ENCODE assay signal across 8 cellular contexts in the genomic region with DNA sequence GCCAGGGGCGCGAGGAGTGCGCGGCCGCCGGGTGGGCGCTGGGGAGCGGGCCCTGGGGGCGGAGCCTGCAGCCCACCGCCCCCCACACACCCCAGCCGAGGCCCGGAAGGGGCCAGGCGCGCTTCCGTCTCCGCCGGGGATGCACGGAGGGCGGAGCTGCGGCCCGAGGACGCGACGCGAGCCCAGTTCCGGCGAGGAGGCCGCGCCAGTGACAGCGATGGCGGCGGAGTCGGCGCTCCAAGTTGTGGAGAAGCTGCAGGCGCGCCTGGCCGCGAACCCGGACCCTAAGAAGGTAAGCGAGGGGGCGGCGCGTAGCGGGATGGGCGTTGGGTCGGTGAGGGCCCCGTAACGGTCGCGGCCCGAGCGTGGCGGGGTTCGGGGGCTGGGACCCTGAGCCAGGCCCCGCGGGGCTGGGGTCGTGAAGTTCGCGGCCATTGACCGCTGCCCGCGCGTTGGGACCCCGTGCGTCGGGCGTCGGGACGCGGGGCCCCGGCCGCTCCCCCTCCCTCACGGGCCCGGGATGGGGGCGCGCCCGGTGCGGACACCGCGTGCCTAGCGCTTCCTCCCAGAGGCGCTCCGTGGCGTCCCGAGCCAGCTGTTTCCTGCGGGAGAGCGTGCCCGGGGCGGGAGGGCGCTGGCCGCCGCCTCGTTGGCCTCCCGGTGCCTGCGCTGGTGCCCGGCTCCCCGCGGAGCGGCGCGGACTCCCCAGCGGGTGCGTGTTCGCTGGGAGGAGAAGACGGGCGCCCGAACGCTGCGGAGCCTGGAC. TPM values are rescaled to one million over a fixed set of nuclear protein-coding genes. Genes with fewer than 3 reads are reported as not detected.
A peak's percentile ranks its signal among the peaks of the same experiment; 100 is the strongest.
DNase-seq lines count a peak whose midpoint lies in the region; ATAC-seq and TF ChIP-seq lines count a peak whose summit lies in the region.

A gene with protein sequence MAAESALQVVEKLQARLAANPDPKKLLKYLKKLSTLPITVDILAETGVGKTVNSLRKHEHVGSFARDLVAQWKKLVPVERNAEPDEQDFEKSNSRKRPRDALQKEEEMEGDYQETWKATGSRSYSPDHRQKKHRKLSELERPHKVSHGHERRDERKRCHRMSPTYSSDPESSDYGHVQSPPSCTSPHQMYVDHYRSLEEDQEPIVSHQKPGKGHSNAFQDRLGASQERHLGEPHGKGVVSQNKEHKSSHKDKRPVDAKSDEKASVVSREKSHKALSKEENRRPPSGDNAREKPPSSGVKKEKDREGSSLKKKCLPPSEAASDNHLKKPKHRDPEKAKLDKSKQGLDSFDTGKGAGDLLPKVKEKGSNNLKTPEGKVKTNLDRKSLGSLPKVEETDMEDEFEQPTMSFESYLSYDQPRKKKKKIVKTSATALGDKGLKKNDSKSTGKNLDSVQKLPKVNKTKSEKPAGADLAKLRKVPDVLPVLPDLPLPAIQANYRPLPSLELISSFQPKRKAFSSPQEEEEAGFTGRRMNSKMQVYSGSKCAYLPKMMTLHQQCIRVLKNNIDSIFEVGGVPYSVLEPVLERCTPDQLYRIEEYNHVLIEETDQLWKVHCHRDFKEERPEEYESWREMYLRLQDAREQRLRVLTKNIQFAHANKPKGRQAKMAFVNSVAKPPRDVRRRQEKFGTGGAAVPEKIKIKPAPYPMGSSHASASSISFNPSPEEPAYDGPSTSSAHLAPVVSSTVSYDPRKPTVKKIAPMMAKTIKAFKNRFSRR (plus strand): TSS at position 185 of the 766 bp plus-strand sequence. CDS start 33 bp downstream, at position 218.

- POLR2A ChIA-PET in activated CD8-positive, alpha-beta memory T cell treated with anti-CD3 and anti-CD28 coated beads for 36 hours (lab: Charles Lee), result interaction anchor here (0.6 to 1.8 kb wide), 5 partner anchors 11 to 52 kb away, joined by 3 to 8 read pairs (median 4); a partner anchor contains a TSS

- CTCF ChIA-PET in activated CD8-positive, alpha-beta memory T cell treated with anti-CD3 and anti-CD28 coated beads for 36 hours (lab: Charles Lee), result interaction anchor here (0.7 to 2.6 kb wide), 4 partner anchors 28 to 371 kb away, joined by 3 to 8 read pairs (median 6); a partner anchor contains a TSS

- peak within 1 kb of the TSS; percentile 79 for H2AFZ ChIP-seq in mesenchymal stem cell (ENCODE audit: low read depth, low read length)

- H2BK15ac ChIP-seq in mesenchymal stem cell (ENCODE audit: low read depth, poor library complexity, severe bottlenecking), result peak within 1 kb of the TSS; percentile 89

- H3K36me3 ChIP-seq in mesenchymal stem cell (ENCODE audit: control insufficient read depth in 1 of 2, insufficient read depth in 2 of 2, low read depth in 1 of 2, low read length in 2 of 2), result peaks cover 9 to 12% of the 10 kb centered on the region in 2 experiments

- ATAC-seq in GM18867 (IDR thresholded peaks at IDR 0.05; ENCODE audit: unreplicated experiment), result peak; percentile 75
- peak; percentile 73 for ATAC-seq in HG03135 (IDR thresholded peaks at IDR 0.05; ENCODE audit: unreplicated experiment)
- ATAC-seq in effector memory CD8-positive, alpha-beta T cell (replicated peaks), result peak; percentile 94

- peak within 1 kb of the TSS; percentile 93 to 99 for H3K18ac ChIP-seq in mesenchymal stem cell (ENCODE audit: low read depth in 1 of 2, low read length in 2 of 2)

- H3K23ac ChIP-seq in mesenchymal stem cell (ENCODE audit: low read length in 2 of 2), result peak within 1 kb of the TSS; percentile 79 to 96

- WGBS in mesenchymal stem cell, result under 1% methylated on average over 70 of the region's 109 CpGs

- no peaks in the 10 kb centered on the region for H3K4me1 ChIP-seq in mesenchymal stem cell (ENCODE audit: control insufficient read depth, insufficient read depth, low read depth, low read length)

- peak within 1 kb of the TSS; percentile 95 to 98 for H3K4ac ChIP-seq in mesenchymal stem cell (ENCODE audit: low read depth in 1 of 2, low read length in 2 of 2)

- H3K4me1 Mint-ChIP-seq in effector memory CD8-positive, alpha-beta T cell (ENCODE audit: low read depth in 2 of 2), result peaks cover 27 to 37% of the 10 kb centered on the region in 2 donors

- peak within 1 kb of the TSS; percentile 96 for H4K91ac ChIP-seq in mesenchymal stem cell (ENCODE audit: low read length)

- TF ChIP-seq CTCF in AG09309 (IDR thresholded peaks at IDR 0.05; ENCODE audit: control insufficient read depth, insufficient read depth, low read depth, low read length, missing control alignments), result no peak

- H3K4me2 ChIP-seq in mesenchymal stem cell (ENCODE audit: low read length, poor library complexity, severe bottlenecking), result peak within 1 kb of the TSS; percentile 78

- H3K27ac ChIP-seq in mesenchymal stem cell (ENCODE audit: low read length, poor library complexity, severe bottlenecking), result peak within 1 kb of the TSS; percentile 50

- peak within 1 kb of the TSS; percentile 65 for H3K4me3 ChIP-seq in AG09309 (ENCODE audit: control insufficient read depth, low read depth, low read length)
- peak within 1 kb of the TSS; percentile 84 to 98 for H3K4me3 ChIP-seq in mesenchymal stem cell (ENCODE audit: insufficient read depth in 1 of 2, low read depth in 1 of 2, low read length in 2 of 2)

- H3K9ac ChIP-seq in mesenchymal stem cell (ENCODE audit: low read length), result peak within 1 kb of the TSS; percentile 91

- no peak within 1 kb of the TSS for H2AK5ac ChIP-seq in mesenchymal stem cell (ENCODE audit: low read length, severe bottlenecking)

- no peaks in the 10 kb centered on the region for H3K27me3 Mint-ChIP-seq in effector memory CD8-positive, alpha-beta T cell

- peak within 1 kb of the TSS; percentile 24 for H2BK5ac ChIP-seq in mesenchymal stem cell (ENCODE audit: low read depth, low read length, poor library complexity, severe bottlenecking)

- peak within 1 kb of the TSS in 1 of 2 experiments; percentile 94 for H3K14ac ChIP-seq in mesenchymal stem cell (ENCODE audit: low read length in 2 of 2)

- H2BK120ac ChIP-seq in mesenchymal stem cell (ENCODE audit: low read depth, low read length), result peak within 1 kb of the TSS; percentile 92

- peak within 1 kb of the TSS; percentile 91 for H4K8ac ChIP-seq in mesenchymal stem cell (ENCODE audit: low read length)

- H3K4me3 Mint-ChIP-seq in effector memory CD8-positive, alpha-beta T cell, result peak within 1 kb of the TSS; percentile 91 to 93

- DNase-seq in AG09309 (ENCODE audit: low read depth) (no peak), NCI-H82 treated with DMSO at 0.1 percent for 48 hours (lab: John Stamatoyannopoulos, UW; ENCODE audit: unreplicated experiment) (peak; percentile 52), mesenchymal stem cell (peak; percentile 70)
- peak; percentile 65 to 68 (median 65) for DNase-seq in effector memory CD8-positive, alpha-beta T cell
- DNase-seq in stimulated activated CD8-positive, alpha-beta memory T cell treated with anti-CD3 and anti-CD28 coated beads, Interleukin-12 subunit alpha, Interleukin-12 subunit beta, amount 100 ng/mL, for 4 hours (ENCODE audit: low read depth), result peak; percentile 65

- peaks cover 6% of the 10 kb centered on the region for H3K79me1 ChIP-seq in mesenchymal stem cell (replicated peaks; ENCODE audit: low read length, poor library complexity, severe bottlenecking)

- H3K36me3 Mint-ChIP-seq in effector memory CD8-positive, alpha-beta T cell (ENCODE audit: insufficient read depth), result peaks cover 27% of the 10 kb centered on the region

- peak within 1 kb of the TSS in 1 of 2 experiments; percentile 42 for H2BK12ac ChIP-seq in mesenchymal stem cell (ENCODE audit: low read length in 2 of 2)

- H3K27ac Mint-ChIP-seq in effector memory CD8-positive, alpha-beta T cell, result peak within 1 kb of the TSS; percentile 84 to 97

- H3K9me3 ChIP-seq in mesenchymal stem cell (ENCODE audit: control insufficient read depth, low read length), result no peaks in the 10 kb centered on the region

- no peaks in the 10 kb centered on the region for H3K9me3 Mint-ChIP-seq in effector memory CD8-positive, alpha-beta T cell

- no peaks in the 10 kb centered on the region for H3K27me3 ChIP-seq in mesenchymal stem cell (ENCODE audit: control insufficient read depth in 1 of 2, insufficient read depth in 1 of 2, low read length in 2 of 2)

RNA-seq across cellular contexts. Expression of the gene that starts here (rescaled TPM):
- 10 to 100 TPM; 63.1 to 66.0 TPM for total RNA-seq in activated CD8-positive, alpha-beta memory T cell treated with anti-CD3 and anti-CD28 coated beads for 36 hours
- polyA plus RNA-seq in mesenchymal stem cell (2013, experiment 1 of 2), result 29.3 TPM
- 28.1 TPM for polyA plus RNA-seq in mesenchymal stem cell (2013, experiment 2 of 2)
